ENCODE assay signal across 8 cellular contexts in the genomic region with DNA sequence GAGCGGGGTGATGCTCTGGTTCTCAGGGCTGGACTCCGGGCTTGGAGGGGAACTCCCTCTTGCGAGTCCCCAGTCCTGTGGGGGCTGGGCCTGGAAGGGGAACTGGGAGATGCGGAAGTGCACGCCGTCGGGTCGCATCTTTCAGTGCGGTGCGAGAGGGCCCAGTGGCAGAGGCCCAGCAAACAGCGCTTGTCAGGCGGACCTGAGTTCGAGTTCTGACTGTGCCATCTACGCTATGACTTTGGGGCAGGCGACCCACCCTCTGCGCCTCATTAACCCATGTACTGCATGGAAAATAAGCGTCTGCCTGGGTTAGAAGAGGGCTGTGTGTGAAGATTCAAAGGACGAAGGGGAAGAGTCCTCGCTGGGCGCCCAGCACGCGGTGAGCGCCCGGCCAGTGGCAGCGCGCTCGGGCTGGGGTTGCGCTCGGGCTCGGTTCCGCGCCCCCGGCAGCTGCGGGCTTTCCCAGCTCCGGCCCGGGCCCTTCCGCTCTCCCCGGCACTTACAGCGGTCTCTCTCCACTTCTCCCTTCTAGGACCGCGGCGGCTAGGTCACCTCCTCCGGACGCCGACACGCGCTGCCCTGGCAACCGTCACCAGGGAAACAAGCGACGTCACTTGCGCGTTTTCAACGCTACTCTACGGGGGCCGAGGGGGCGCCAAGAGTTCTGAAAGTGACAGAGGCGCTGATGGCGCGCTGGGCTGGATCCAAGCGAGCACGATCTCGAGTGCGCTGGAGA. TPM values are rescaled to one million over a fixed set of nuclear protein-coding genes. Genes with fewer than 3 reads are reported as not detected.
DNase-seq lines count a peak whose midpoint lies in the region; ATAC-seq and TF ChIP-seq lines count a peak whose summit lies in the region.

A gene with protein sequence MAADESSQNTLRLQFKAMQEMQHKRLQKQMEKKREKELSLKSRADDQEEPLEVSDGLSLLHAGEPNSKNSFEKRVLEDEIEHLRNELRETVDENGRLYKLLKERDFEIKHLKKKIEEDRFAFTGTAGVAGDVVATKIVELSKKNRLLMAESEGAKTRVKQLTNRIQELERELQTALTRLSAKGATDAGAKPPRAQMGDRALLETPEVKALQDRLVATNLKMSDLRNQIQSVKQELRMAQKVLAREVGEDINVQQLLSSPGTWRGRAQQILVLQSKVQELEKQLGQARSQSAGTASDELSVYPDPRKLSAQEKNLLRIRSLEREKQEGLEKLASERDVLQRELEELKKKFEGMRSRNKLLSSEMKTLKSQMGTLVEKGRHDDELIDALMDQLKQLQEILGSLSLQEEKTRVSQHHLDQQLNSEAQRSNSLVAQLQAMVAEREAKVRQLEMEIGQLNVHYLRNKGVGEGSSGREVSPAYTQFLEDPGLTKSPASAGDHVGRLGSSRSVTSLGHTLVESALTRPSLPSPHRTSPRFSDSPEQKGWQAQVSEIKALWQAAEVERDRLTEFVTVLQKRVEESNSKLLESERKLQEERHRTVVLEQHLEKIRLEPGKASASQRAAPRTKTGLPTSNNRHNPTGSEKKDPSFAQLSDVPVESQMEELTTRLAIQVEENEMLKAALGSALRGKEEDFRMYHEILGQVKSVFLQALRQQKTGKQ (minus strand): TSS at position 584 of the 739 bp plus-strand sequence. CDS start 14,908 bp downstream, outside the sequence.

- peak within 1 kb of the TSS; percentile 62 for H3K4me3 ChIP-seq in HUES64 (ENCODE audit: low read length)
- H3K4me3 ChIP-seq in foreskin fibroblast (ENCODE audit: low read depth in 1 of 2, low read length in 2 of 2): peak within 1 kb of the TSS; percentile 54 to 62

- DNase-seq in DMS 273 (lab: John Stamatoyannopoulos, UW; ENCODE audit: unreplicated experiment): peak; percentile 95
- peak; percentile 94 for DNase-seq in RPMI8226
- peak; percentile 76 for DNase-seq in activated T-helper 9 cell treated with anti-CD3 and anti-CD28 coated beads, Interleukin-2, amount 50 U/mL, for 16 hours (ENCODE audit: low read depth)
- DNase-seq in foreskin fibroblast: peak; percentile 90 to 96
- peak; percentile 97 for DNase-seq in nephron progenitor cell
- peak; percentile 97 for DNase-seq in stimulated activated naive CD8-positive, alpha-beta T cell treated with anti-CD3 and anti-CD28 coated beads, Interleukin-15, Interleukin-2, amounts not matched to agents 100 U/mL and 50 U/mL, for 24 hours

- peaks cover 21% of the 10 kb centered on the region for H3K27me3 Mint-ChIP-seq in nephron progenitor cell (ENCODE audit: low read depth, poor library complexity)

- ATAC-seq in GM21390 (IDR thresholded peaks at IDR 0.05; ENCODE audit: unreplicated experiment): peak; percentile 98
- ATAC-seq in stimulated activated naive CD8-positive, alpha-beta T cell treated with anti-CD3 and anti-CD28 coated beads, Interleukin-15, Interleukin-2, amounts not matched to agents 100 U/mL and 50 U/mL, for 24 hours: peak; percentile 95

- H3K36me3 ChIP-seq in HUES64 (ENCODE audit: insufficient read depth, low read length): no peaks in the 10 kb centered on the region

- H3K4me1 Mint-ChIP-seq in nephron progenitor cell: peaks cover 14% of the 10 kb centered on the region

- H3K9me3 Mint-ChIP-seq in nephron progenitor cell: peaks cover 17% of the 10 kb centered on the region

- no peak within 1 kb of the TSS for H3K27ac ChIP-seq in HUES64 (ENCODE audit: low read depth, low read length)

- 0 out of 2 replicates have a peak, but pooled peaks cover 3% of the 10 kb centered on the region for H3K4me1 ChIP-seq in HUES64 (ENCODE audit: insufficient read depth, low read length)

- H3K27ac Mint-ChIP-seq in nephron progenitor cell: peak within 1 kb of the TSS; percentile 84

- no peaks in the 10 kb centered on the region for H3K9me3 ChIP-seq in HUES64 (ENCODE audit: insufficient read depth, low read depth, low read length)

- peak within 1 kb of the TSS; percentile 92 for H3K4me3 Mint-ChIP-seq in nephron progenitor cell

- H3K27me3 ChIP-seq in HUES64 (ENCODE audit: insufficient read depth, low read length): peaks cover 12% of the 10 kb centered on the region

- peaks cover 19% of the 10 kb centered on the region for H3K36me3 Mint-ChIP-seq in nephron progenitor cell (ENCODE audit: low read depth)

- H3K9ac ChIP-seq in HUES64 (ENCODE audit: low read depth, low read length): peak within 1 kb of the TSS; percentile 38

- TF ChIP-seq CTCF in foreskin fibroblast (IDR thresholded peaks at IDR 0.05; ENCODE audit: low read depth, low read length) (no peak), nephron progenitor cell (IDR thresholded peaks at IDR 0.05) (no peak)

- WGBS in HUES64: 3% methylated on average over 62 of the region's 63 CpGs

RNA-seq across cellular contexts. Expression of the gene that starts here (rescaled TPM):
- 0.20 TPM for polyA plus RNA-seq in HUES64 (2013, experiment 1 of 2)
- not detected for polyA plus RNA-seq in HUES64 (2013, experiment 2 of 2)
